ENCODE assay signal across 15 cellular contexts in the genomic region with DNA sequence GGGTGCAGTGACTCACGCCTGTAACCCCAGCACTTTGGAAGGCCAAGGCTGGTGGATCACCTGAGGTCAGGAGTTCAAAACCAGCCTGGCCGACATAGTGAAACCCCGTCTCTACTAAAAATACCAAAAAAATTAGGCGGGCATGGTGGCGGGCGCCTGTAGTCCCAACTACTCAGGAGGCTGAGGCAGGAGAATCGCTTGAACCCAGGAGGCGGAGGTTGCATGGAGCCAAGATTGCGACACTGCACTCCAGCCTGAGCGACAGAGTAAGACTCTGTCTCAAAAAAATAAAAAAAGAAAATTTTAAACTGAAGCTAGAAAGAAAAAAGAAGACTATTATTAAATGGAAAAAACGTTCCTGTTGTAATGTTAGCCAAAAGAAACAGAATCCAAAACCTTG. TPM values are rescaled to one million over a fixed set of nuclear protein-coding genes. Genes with fewer than 3 reads are reported as not detected.
"Had no signal": no experiment of that assay in that cellular context is flagged by ENCODE, and none has a peak within 500 bp of the region (broad histone marks: within the 10 kb centered on the region; RNA-seq: fewer than 3 reads in every experiment).

No MANE protein-coding gene starts in this region.

RNA-seq across cellular contexts. Expression of a gene that starts 20.7 kb away (rescaled TPM):
- total RNA-seq: activated B cell treated with CpG ODN at 0.5 μM for 24 hours; activated CD4-positive, alpha-beta memory T cell treated with anti-CD3 and anti-CD28 coated beads for 36 hours; activated CD4-positive, alpha-beta T cell treated with anti-CD3 and anti-CD28 coated beads, Interleukin-2, amount 10 ng/mL, durations not matched to agents 24 days and 14 days; activated CD8-positive, alpha-beta memory T cell treated with anti-CD3 and anti-CD28 coated beads for 36 hours; activated CD8-positive, alpha-beta T cell treated with anti-CD3 and anti-CD28 coated beads for 36 hours; activated naive CD4-positive, alpha-beta T cell treated with anti-CD3 and anti-CD28 coated beads for 36 hours; activated naive CD4-positive, alpha-beta T cell treated with anti-CD3 and anti-CD28 coated beads, Interleukin-2, amount 50 U/mL, for 72 hours; activated naive CD8-positive, alpha-beta T cell treated with anti-CD3 and anti-CD28 coated beads for 36 hours; activated T-cell treated with anti-CD3 and anti-CD28 coated beads, Interleukin-2, amount 50 U/mL, for 4 hours; activated T-cell treated with anti-CD3 and anti-CD28 coated beads, Interleukin-2, amount 50 U/mL, for 72 hours; activated T-helper 1 cell treated with anti-CD3 and anti-CD28 coated beads, Interleukin-12 subunit alpha, Interleukin-12 subunit beta, Interleukin-2, Interleukin-4 antibody, amounts not matched to agents 30 ng/mL and 10 ng/mL and 1 ng/mL, durations not matched to agents 14 hours and 24 hours and 36 hours; activated T-helper 17 cell treated with anti-CD3 and anti-CD28 coated beads, Interleukin-2, amount 50 U/mL, for 72 hours; T-helper 1 cell treated with Interleukin-12 subunit alpha and Interleukin-12 subunit beta and Interleukin-4 antibody, amounts not matched to agents 30 ng/mL and 1 ng/mL, for 36 hours; T-helper 17 cell; T-helper 2 cell treated with Interferon-gamma antibody and Interleukin-4, amounts not matched to agents 100 ng/mL and 5 ng/mL, for 36 hours had no signal
